ENCODE assay signal across 10 cellular contexts in the genomic region with DNA sequence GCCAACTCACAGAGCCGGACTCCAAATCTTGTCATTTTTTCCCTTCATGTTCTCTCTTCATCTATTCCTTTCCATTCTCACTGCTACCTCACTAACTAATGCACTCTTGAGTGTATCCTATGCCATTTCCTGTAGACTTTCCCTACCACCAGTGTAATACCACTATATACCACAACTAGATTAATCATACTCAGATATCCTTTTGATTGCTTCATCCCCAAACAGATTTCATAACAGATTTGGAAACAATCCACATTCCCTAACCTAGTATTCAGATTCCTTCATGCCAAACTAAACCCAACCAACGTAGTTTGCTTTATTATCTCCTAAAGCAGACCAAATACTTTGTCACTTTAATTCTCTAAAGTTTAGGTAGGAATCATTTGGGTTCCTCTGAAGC. TPM values are rescaled to one million over a fixed set of nuclear protein-coding genes. Genes with fewer than 3 reads are reported as not detected.
DNase-seq lines count a peak whose midpoint lies in the region; ATAC-seq and TF ChIP-seq lines count a peak whose summit lies in the region.
"Had no signal": no experiment of that assay in that cellular context is flagged by ENCODE, and none has a peak within 500 bp of the region (broad histone marks: within the 10 kb centered on the region; RNA-seq: fewer than 3 reads in every experiment).

No MANE protein-coding gene starts in this region.

- intact Hi-C loops in Calu3 (cut with micrococcal nuclease; ENCODE audit: unreplicated experiment) = loop anchor here (1.0 to 10.0 kb wide), 5 partner anchors 21 to 979 kb away; no protein-coding TSS in a partner anchor
- intact Hi-C loops in esophagus muscularis mucosa (cut with DNase I) = no loop called here

- no peak for TF ChIP-seq EP300 in esophagus muscularis mucosa (IDR thresholded peaks at IDR 0.05)

- H2AFZ ChIP-seq in hepatocyte = no peak overlapping the region

- H3K9me3 ChIP-seq in SJSA1 (replicated peaks) (no peaks in the 10 kb centered on the region), esophagus muscularis mucosa (no peaks in the 10 kb centered on the region), BE2C (no peaks in the 10 kb centered on the region), hepatocyte (ENCODE audit: low read depth) (no peaks in the 10 kb centered on the region)

- H3K9me2 ChIP-seq in hepatocyte (replicated peaks; ENCODE audit: insufficient read depth) = no peaks in the 10 kb centered on the region

- H3K27me3 ChIP-seq in SJSA1 (replicated peaks) = no peaks in the 10 kb centered on the region
- H3K27me3 ChIP-seq in esophagus muscularis mucosa = no peaks in the 10 kb centered on the region
- peaks cover 40% of the 10 kb centered on the region for H3K27me3 ChIP-seq in BE2C
- H3K27me3 ChIP-seq in hepatocyte = no peaks in the 10 kb centered on the region

- H3K79me2 ChIP-seq in hepatocyte = peaks cover 19% of the 10 kb centered on the region

- no TSS peak for BruUV-seq in Calu3 (replicated peaks; lab: Mats Ljungman, UMichigan)

- no peak overlapping the region for H3K4me2 ChIP-seq in hepatocyte

- 59% methylated on average over 2 of the region's 2 CpGs for WGBS in esophagus muscularis mucosa
- WGBS in hepatocyte (ENCODE audit: low lambda C conversion rate, missing lambda C conversion rate) = 92% methylated on average over 2 of the region's 2 CpGs

- H3K27ac Mint-ChIP-seq in Calu3 (ENCODE audit: unreplicated experiment) (peak overlapping the region; percentile 87), progenitor cell of endocrine pancreas (no peak overlapping the region)

- no peaks in the 10 kb centered on the region for H3K9me3 Mint-ChIP-seq in Calu3 (ENCODE audit: low read depth, unreplicated experiment)
- peaks cover 4% of the 10 kb centered on the region for H3K9me3 Mint-ChIP-seq in progenitor cell of endocrine pancreas (ENCODE audit: low read depth)

- H3K4me1 ChIP-seq in SJSA1 (replicated peaks) (peaks cover 64% of the 10 kb centered on the region), esophagus muscularis mucosa (peaks cover 24 to 64% (median 62%) of the 10 kb centered on the region in 4 donors), BE2C (no peaks in the 10 kb centered on the region), hepatocyte (ENCODE audit: insufficient read depth) (peaks cover 33% of the 10 kb centered on the region)

- H3K27ac ChIP-seq in SJSA1 (peak overlapping the region; percentile 89), esophagus muscularis mucosa (replicated peaks in 1 of 4) (peak overlapping the region; percentile 91 to 99 (median 96)), hepatocyte (no peak overlapping the region)

- H3K36me3 ChIP-seq in SJSA1 (peaks cover 8% of the 10 kb centered on the region), esophagus muscularis mucosa (no peaks in the 10 kb centered on the region), BE2C (no peaks in the 10 kb centered on the region), hepatocyte (replicated peaks; ENCODE audit: insufficient read depth, low read depth) (no peaks in the 10 kb centered on the region)

- ATAC-seq in GM18870 (IDR thresholded peaks at IDR 0.05; ENCODE audit: unreplicated experiment) = no peak
- ATAC-seq: left cardiac atrium had no signal

- H3K4me1 Mint-ChIP-seq in Calu3 (ENCODE audit: low read depth, unreplicated experiment) = peaks cover 34% of the 10 kb centered on the region
- peaks cover 35% of the 10 kb centered on the region for H3K4me1 Mint-ChIP-seq in progenitor cell of endocrine pancreas (ENCODE audit: low read depth)

- H3K4me3 ChIP-seq in SJSA1 = no peak overlapping the region
- H3K4me3 ChIP-seq in esophagus muscularis mucosa = no peak overlapping the region
- no peak overlapping the region for H3K4me3 ChIP-seq in BE2C (ENCODE audit: low read depth, low read length)
- no peak overlapping the region for H3K4me3 ChIP-seq in hepatocyte

- H3K4me3 Mint-ChIP-seq in Calu3 (ENCODE audit: low read depth, unreplicated experiment) = peak overlapping the region; percentile 66
- peak overlapping the region; percentile 56 for H3K4me3 Mint-ChIP-seq in progenitor cell of endocrine pancreas (ENCODE audit: low read depth)

- H3K36me3 Mint-ChIP-seq in Calu3 (ENCODE audit: insufficient read depth, unreplicated experiment) = peaks cover 51% of the 10 kb centered on the region
- peaks cover 2% of the 10 kb centered on the region for H3K36me3 Mint-ChIP-seq in progenitor cell of endocrine pancreas (ENCODE audit: insufficient read depth)

- TF ChIP-seq POLR2A in esophagus muscularis mucosa (IDR thresholded peaks at IDR 0.05; ENCODE audit: low read depth) = no peak

- no peaks in the 10 kb centered on the region for H3K27me3 Mint-ChIP-seq in Calu3 (ENCODE audit: unreplicated experiment)
- H3K27me3 Mint-ChIP-seq in progenitor cell of endocrine pancreas = peaks cover 24% of the 10 kb centered on the region

- DNase-seq in Calu3 (peak; percentile 29), SJSA1 (ENCODE audit: low read depth in 1 of 2, low spot score in 2 of 2) (peak in 1 of 2 experiments; percentile 56), esophagus muscularis mucosa (ENCODE audit: extremely low spot score) (no peak), progenitor cell of endocrine pancreas (ENCODE audit: low spot score, unreplicated experiment) (no peak), BE2C (no peak), hepatocyte (ENCODE audit: low spot score) (no peak), DMS153 treated with DMSO at 0.1 percent for 48 hours (lab: John Stamatoyannopoulos, UW; ENCODE audit: unreplicated experiment) (no peak)
- DNase-seq: left cardiac atrium; stimulated activated CD4-positive, alpha-beta T cell treated with anti-CD3 and anti-CD28 coated beads, Interleukin-15, amount 100 ng/mL, for 24 hours had no signal

- no peaks in the 10 kb centered on the region for H4K20me1 ChIP-seq in hepatocyte (ENCODE audit: insufficient read depth, poor library complexity, severe bottlenecking)

- TF ChIP-seq CTCF in Calu3 (IDR thresholded peaks at IDR 0.05; ENCODE audit: unreplicated experiment) = peak; percentile 47
- TF ChIP-seq CTCF in esophagus muscularis mucosa (IDR thresholded peaks at IDR 0.05) = peak in 2 of 3 experiments; percentile 10 to 47
- TF ChIP-seq CTCF in progenitor cell of endocrine pancreas (IDR thresholded peaks at IDR 0.05; ENCODE audit: unreplicated experiment) = no peak
- TF ChIP-seq CTCF in BE2C (IDR thresholded peaks at IDR 0.05; ENCODE audit: low read depth, low read length) = no peak
- no peak for TF ChIP-seq CTCF in hepatocyte (IDR thresholded peaks at IDR 0.05; ENCODE audit: poor library complexity)

- CTCF ChIA-PET in Calu3 (lab: Charles Lee) = interaction anchor here (1.0 to 1.3 kb wide), 2 partner anchors 21 to 24 kb away, joined by 3 to 4 read pairs; no protein-coding TSS in a partner anchor

RNA-seq across cellular contexts. Expression of a gene that starts 2.6 kb away (rescaled TPM):
- total RNA-seq in Calu3 (2022) (84.0 and 123 TPM in 2 replicates), esophagus muscularis mucosa (10 to 100 TPM; 48.2 to 84.7 (median 54.9) TPM), progenitor cell of endocrine pancreas (49.2 and 54.9 TPM in 2 replicates), hepatocyte (148 and 155 TPM in 2 replicates)
- total RNA-seq in SJSA1 (2014; rRNA removed; shearing (Covaris generic)) = 109 and 129 TPM in 2 replicates
- 1.3 TPM for polyA plus RNA-seq in BE2C (2012; ENCODE audit: insufficient read depth, insufficient read length, low read depth)
- polyA plus RNA-seq in hepatocyte = 93.8 and 97.3 TPM in 2 replicates

Comparison
In these comparisons a context has a peak if more than half of its experiments do, and no peak if none do; other contexts are left out.
1. CTCF ChIP-seq: peak in Calu3 (single experiment) and esophagus muscularis mucosa (2 of 3); none in progenitor cell of endocrine pancreas (single experiment), BE2C (single experiment) and hepatocyte (single experiment).